1 cellular context compared by ENCODE assay signal in genomic region chrX:38271154-38271716, GRCh38.
TF ChIP-seq lines count a peak whose summit lies in the region.

No MANE protein-coding gene starts in this region.

TF ChIP-seq in SK-N-SH, 30 proteins besides CTCF, POLR2A, EP300 and RAD21 (continued from another document):
- TF ChIP-seq GATA2 (CRISPR knock-in tag; IDR thresholded peaks at IDR 0.05) (no peak), FOXM1 (IDR thresholded peaks at IDR 0.05; ENCODE audit: low read depth) (no peak)
